ENCODE assay signal across 25 cellular contexts in genomic region chr7:78490526-78490925, GRCh38.
"Had no signal": no experiment of that assay in that cellular context is flagged by ENCODE, and none has a peak within 500 bp of the region (broad histone marks: within the 10 kb centered on the region; RNA-seq: fewer than 3 reads in every experiment).

No MANE protein-coding gene starts in this region.

- H3K4me3 Mint-ChIP-seq: activated CD4-positive, alpha-beta T cell treated with anti-CD3 and anti-CD28 coated beads, Interleukin-2, amount 10 ng/mL, durations not matched to agents 7 days and 5 days; activated CD8-positive, alpha-beta T cell treated with anti-CD3 and anti-CD28 coated beads for 36 hours; activated naive CD4-positive, alpha-beta T cell treated with anti-CD3 and anti-CD28 coated beads, Interleukin-2, amount 50 U/mL, for 24 hours; activated naive CD8-positive, alpha-beta T cell treated with anti-CD3 and anti-CD28 coated beads, Interleukin-2, amount 50 U/mL, for 24 hours; activated T-cell treated with anti-CD3 and anti-CD28 coated beads, Interleukin-2, amount 50 U/mL, for 4 hours; activated T-helper 17 cell treated with anti-CD3 and anti-CD28 coated beads, Interleukin-2, amount 50 U/mL, for 72 hours; effector memory CD8-positive, alpha-beta T cell; nephron progenitor cell; stimulated activated effector memory CD8-positive, alpha-beta T cell treated with anti-CD3 and anti-CD28 coated beads, Interleukin-12 subunit alpha, Interleukin-12 subunit beta, amount 100 ng/mL, for 72 hours; stimulated activated naive CD8-positive, alpha-beta T cell treated with anti-CD3 and anti-CD28 coated beads, Interleukin-15, Interleukin-2, amounts not matched to agents 100 ng/mL and 50 ng/mL, for 24 hours had no signal

- H3K4me3 ChIP-seq: gastrocnemius medialis, ovary, skin epidermis had no signal

- H3K36me3 Mint-ChIP-seq: activated naive CD4-positive, alpha-beta T cell treated with anti-CD3 and anti-CD28 coated beads, Interleukin-2, amount 50 U/mL, for 24 hours; stimulated activated effector memory CD8-positive, alpha-beta T cell treated with anti-CD3 and anti-CD28 coated beads, Interleukin-12 subunit alpha, Interleukin-12 subunit beta, amount 100 ng/mL, for 72 hours had no signal

- H3K27ac ChIP-seq: gastrocnemius medialis, ovary, skin epidermis, upper lobe of left lung, vagina, WERI-Rb-1 had no signal

- H3K4me1 ChIP-seq: vagina had no signal

- H3K27ac Mint-ChIP-seq: activated CD4-positive, alpha-beta T cell treated with anti-CD3 and anti-CD28 coated beads, Interleukin-2, amount 10 ng/mL, durations not matched to agents 7 days and 5 days; activated CD8-positive, alpha-beta T cell treated with anti-CD3 and anti-CD28 coated beads for 36 hours; activated naive CD4-positive, alpha-beta T cell treated with anti-CD3 and anti-CD28 coated beads, Interleukin-2, amount 50 U/mL, for 24 hours; activated naive CD8-positive, alpha-beta T cell treated with anti-CD3 and anti-CD28 coated beads, Interleukin-2, amount 50 U/mL, for 24 hours; activated T-helper 17 cell treated with anti-CD3 and anti-CD28 coated beads, Interleukin-2, amount 50 U/mL, for 72 hours; effector memory CD8-positive, alpha-beta T cell; nephron progenitor cell; progenitor cell of endocrine pancreas; stimulated activated effector memory CD8-positive, alpha-beta T cell treated with anti-CD3 and anti-CD28 coated beads, Interleukin-12 subunit alpha, Interleukin-12 subunit beta, amount 100 ng/mL, for 72 hours; stimulated activated naive CD8-positive, alpha-beta T cell treated with anti-CD3 and anti-CD28 coated beads, Interleukin-15, Interleukin-2, amounts not matched to agents 100 ng/mL and 50 ng/mL, for 24 hours had no signal

- H3K36me3 ChIP-seq: gastrocnemius medialis, ovary, upper lobe of left lung, vagina, WERI-Rb-1 had no signal

- ATAC-seq: activated CD8-positive, alpha-beta T cell treated with anti-CD3 and anti-CD28 coated beads for 36 hours; activated naive CD8-positive, alpha-beta T cell treated with anti-CD3 and anti-CD28 coated beads, Interleukin-2, amount 50 U/mL, for 24 hours; activated T-cell treated with anti-CD3 and anti-CD28 coated beads, Interleukin-2, amount 50 U/mL, for 4 hours; activated T-helper 17 cell treated with anti-CD3 and anti-CD28 coated beads, Interleukin-2, amount 50 U/mL, for 72 hours; effector memory CD8-positive, alpha-beta T cell; gastrocnemius medialis; stimulated activated effector memory CD8-positive, alpha-beta T cell treated with anti-CD3 and anti-CD28 coated beads, Interleukin-12 subunit alpha, Interleukin-12 subunit beta, amount 100 ng/mL, for 72 hours had no signal

- H3K4me1 Mint-ChIP-seq: activated CD4-positive, alpha-beta T cell treated with anti-CD3 and anti-CD28 coated beads, Interleukin-2, amount 10 ng/mL, durations not matched to agents 7 days and 5 days; activated naive CD4-positive, alpha-beta T cell treated with anti-CD3 and anti-CD28 coated beads, Interleukin-2, amount 50 U/mL, for 24 hours; activated naive CD8-positive, alpha-beta T cell treated with anti-CD3 and anti-CD28 coated beads, Interleukin-2, amount 50 U/mL, for 24 hours; activated T-helper 17 cell treated with anti-CD3 and anti-CD28 coated beads, Interleukin-2, amount 50 U/mL, for 72 hours; nephron progenitor cell; stimulated activated effector memory CD8-positive, alpha-beta T cell treated with anti-CD3 and anti-CD28 coated beads, Interleukin-12 subunit alpha, Interleukin-12 subunit beta, amount 100 ng/mL, for 72 hours had no signal

- H3K27me3 ChIP-seq: gastrocnemius medialis, ovary, upper lobe of left lung, vagina had no signal

- DNase-seq: activated CD4-positive, alpha-beta T cell treated with anti-CD3 and anti-CD28 coated beads for 1 hour; activated CD4-positive, alpha-beta T cell treated with anti-CD3 and anti-CD28 coated beads, Interleukin-2, amount 10 ng/mL, durations not matched to agents 7 days and 5 days; activated CD8-positive, alpha-beta T cell treated with anti-CD3 and anti-CD28 coated beads for 36 hours; activated naive CD8-positive, alpha-beta T cell treated with anti-CD3 and anti-CD28 coated beads, Interleukin-2, amount 50 U/mL, for 24 hours; activated T-cell treated with anti-CD3 and anti-CD28 coated beads, Interleukin-2, amount 50 U/mL, for 4 hours; effector memory CD8-positive, alpha-beta T cell; erythroblast; gastrocnemius medialis; glutamatergic neuron; islet precursor cell; left ventricle myocardium superior; nephron progenitor cell; ovary; stimulated activated CD4-positive, alpha-beta T cell treated with anti-CD3 and anti-CD28 coated beads, Interleukin-12 subunit alpha, Interleukin-12 subunit beta, amount 100 ng/mL, for 4 hours; stimulated activated CD4-positive, alpha-beta T cell treated with anti-CD3 and anti-CD28 coated beads, Interleukin-4, amount 100 ng/mL, for 1 hour; T1000; upper lobe of left lung; WERI-Rb-1 had no signal

- H3K9me3 Mint-ChIP-seq: activated CD4-positive, alpha-beta T cell treated with anti-CD3 and anti-CD28 coated beads, Interleukin-2, amount 10 ng/mL, durations not matched to agents 7 days and 5 days; activated CD8-positive, alpha-beta T cell treated with anti-CD3 and anti-CD28 coated beads for 36 hours; activated naive CD4-positive, alpha-beta T cell treated with anti-CD3 and anti-CD28 coated beads, Interleukin-2, amount 50 U/mL, for 24 hours; activated naive CD8-positive, alpha-beta T cell treated with anti-CD3 and anti-CD28 coated beads, Interleukin-2, amount 50 U/mL, for 24 hours; activated T-cell treated with anti-CD3 and anti-CD28 coated beads, Interleukin-2, amount 50 U/mL, for 4 hours; activated T-helper 17 cell treated with anti-CD3 and anti-CD28 coated beads, Interleukin-2, amount 50 U/mL, for 72 hours; nephron progenitor cell; stimulated activated naive CD8-positive, alpha-beta T cell treated with anti-CD3 and anti-CD28 coated beads, Interleukin-15, Interleukin-2, amounts not matched to agents 100 ng/mL and 50 ng/mL, for 24 hours had no signal

- H3K27me3 Mint-ChIP-seq: activated CD4-positive, alpha-beta T cell treated with anti-CD3 and anti-CD28 coated beads, Interleukin-2, amount 10 ng/mL, durations not matched to agents 7 days and 5 days; activated CD8-positive, alpha-beta T cell treated with anti-CD3 and anti-CD28 coated beads for 36 hours; activated naive CD4-positive, alpha-beta T cell treated with anti-CD3 and anti-CD28 coated beads, Interleukin-2, amount 50 U/mL, for 24 hours; activated naive CD8-positive, alpha-beta T cell treated with anti-CD3 and anti-CD28 coated beads, Interleukin-2, amount 50 U/mL, for 24 hours; activated T-helper 17 cell treated with anti-CD3 and anti-CD28 coated beads, Interleukin-2, amount 50 U/mL, for 72 hours; effector memory CD8-positive, alpha-beta T cell; progenitor cell of endocrine pancreas; stimulated activated naive CD8-positive, alpha-beta T cell treated with anti-CD3 and anti-CD28 coated beads, Interleukin-15, Interleukin-2, amounts not matched to agents 100 ng/mL and 50 ng/mL, for 24 hours had no signal

- H3K9me3 ChIP-seq: gastrocnemius medialis, ovary, upper lobe of left lung, vagina had no signal
